In genomic region chr2:12587729-12588522, GRCh38 we compare ENCODE assay signal across 8 cellular contexts.
DNase-seq lines count a peak whose midpoint lies in the region; ATAC-seq and TF ChIP-seq lines count a peak whose summit lies in the region.

No MANE protein-coding gene starts in this region.

- H3K27ac ChIP-seq in RWPE1 = peak overlapping the region; percentile 50; the same call in 1 of the 2 replicates

- ATAC-seq in GM18909 (IDR thresholded peaks at IDR 0.05; ENCODE audit: poor library complexity, unreplicated experiment) (peak; percentile 92), HG03103 (IDR thresholded peaks at IDR 0.05; ENCODE audit: low read depth, unreplicated experiment) (peak; percentile 91)

- peak overlapping the region; percentile 6 for H3K4me3 ChIP-seq in fibroblast of the aortic adventitia (ENCODE audit: low read depth, low read length)

- TF ChIP-seq CTCF in RWPE1 (conservative IDR thresholded peaks at IDR 0.05; ENCODE audit: low read depth) (no peak), fibroblast of the aortic adventitia (IDR thresholded peaks at IDR 0.05; ENCODE audit: insufficient read depth, low read length) (no peak)

- CTCF ChIA-PET in RWPE1 (lab: Yijun Ruan, JAX) = interaction anchor here (0.6 to 1.1 kb wide), 2 partner anchors 24 to 236 kb away, joined by 3 to 5 read pairs; no protein-coding TSS in a partner anchor

- POLR2A ChIA-PET in RWPE1 (lab: Yijun Ruan, JAX; ENCODE audit: low non-redundant PET) = no interaction called here

- peak; percentile 81 for DNase-seq in AG08396 (ENCODE audit: low spot score)
- DNase-seq in RWPE1 (ENCODE audit: low spot score) = peak; percentile 79
- peak; percentile 92 for DNase-seq in fibroblast of the aortic adventitia (ENCODE audit: low read depth)
- DNase-seq in smooth muscle cell of the brain vasculature (ENCODE audit: low read depth, low spot score) = peak; percentile 39
- no peak for DNase-seq in ecto neural progenitor cell (ENCODE audit: low spot score)
- no peak for DNase-seq in activated effector memory CD4-positive, alpha-beta T cell treated with anti-CD3 and anti-CD28 coated beads, Interleukin-2, amount 50 U/mL, for 16 hours

Comparison
In these comparisons a context has a peak if more than half of its experiments do, and no peak if none do; other contexts are left out.
1. DNase-seq: peak in AG08396 (single experiment), RWPE1 (single experiment), fibroblast of the aortic adventitia (single experiment) and smooth muscle cell of the brain vasculature (single experiment); none in ecto neural progenitor cell (single experiment) and activated effector memory CD4-positive, alpha-beta T cell treated with anti-CD3 and anti-CD28 coated beads, Interleukin-2, amount 50 U/mL, for 16 hours (single experiment).